1 cellular context compared by ENCODE assay signal in the genomic region with DNA sequence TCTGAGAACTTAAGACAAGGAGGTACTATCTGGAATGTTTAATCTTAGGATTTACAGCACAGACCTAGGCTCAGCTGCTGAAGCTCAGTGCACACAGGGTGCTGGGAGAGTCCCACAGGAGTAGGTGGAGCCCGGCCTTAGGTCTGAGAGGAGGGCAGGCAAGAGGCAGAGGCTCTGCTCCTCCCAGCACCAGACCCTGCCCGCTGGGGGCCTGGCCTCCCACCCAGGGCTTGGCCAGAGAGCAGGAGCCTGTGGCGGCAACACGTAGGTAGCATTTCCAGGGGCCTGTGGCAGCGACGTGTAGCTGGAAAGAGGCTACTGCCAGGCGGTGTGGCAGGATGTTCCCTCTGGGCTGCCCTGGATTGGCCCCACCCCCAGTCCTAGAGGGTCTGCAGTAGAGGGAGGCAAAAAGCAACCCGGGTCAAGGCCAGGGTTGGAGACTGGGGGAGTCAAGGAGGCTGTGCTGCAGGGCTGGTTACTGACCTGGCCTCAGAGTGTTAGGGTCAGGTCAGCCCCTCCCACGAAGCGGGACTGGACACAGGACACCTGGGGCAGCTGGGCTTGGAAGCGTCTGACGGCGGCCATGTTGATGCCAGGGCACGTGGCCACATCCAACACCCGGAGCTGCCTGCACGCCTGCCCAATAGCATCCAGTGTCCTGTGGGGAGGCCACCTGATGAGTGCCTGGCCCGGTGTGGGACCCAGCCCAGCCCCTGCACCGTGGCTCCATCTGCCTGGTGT.
A peak's percentile ranks its signal among the peaks of the same experiment; 100 is the strongest.
TF ChIP-seq lines count a peak whose summit lies in the region.

No MANE protein-coding gene starts in this region.

TF ChIP-seq in HepG2, 621 proteins besides CTCF, POLR2A, EP300 and RAD21 (continued from another document and continues in another):
- TF ChIP-seq, protein P1, sequence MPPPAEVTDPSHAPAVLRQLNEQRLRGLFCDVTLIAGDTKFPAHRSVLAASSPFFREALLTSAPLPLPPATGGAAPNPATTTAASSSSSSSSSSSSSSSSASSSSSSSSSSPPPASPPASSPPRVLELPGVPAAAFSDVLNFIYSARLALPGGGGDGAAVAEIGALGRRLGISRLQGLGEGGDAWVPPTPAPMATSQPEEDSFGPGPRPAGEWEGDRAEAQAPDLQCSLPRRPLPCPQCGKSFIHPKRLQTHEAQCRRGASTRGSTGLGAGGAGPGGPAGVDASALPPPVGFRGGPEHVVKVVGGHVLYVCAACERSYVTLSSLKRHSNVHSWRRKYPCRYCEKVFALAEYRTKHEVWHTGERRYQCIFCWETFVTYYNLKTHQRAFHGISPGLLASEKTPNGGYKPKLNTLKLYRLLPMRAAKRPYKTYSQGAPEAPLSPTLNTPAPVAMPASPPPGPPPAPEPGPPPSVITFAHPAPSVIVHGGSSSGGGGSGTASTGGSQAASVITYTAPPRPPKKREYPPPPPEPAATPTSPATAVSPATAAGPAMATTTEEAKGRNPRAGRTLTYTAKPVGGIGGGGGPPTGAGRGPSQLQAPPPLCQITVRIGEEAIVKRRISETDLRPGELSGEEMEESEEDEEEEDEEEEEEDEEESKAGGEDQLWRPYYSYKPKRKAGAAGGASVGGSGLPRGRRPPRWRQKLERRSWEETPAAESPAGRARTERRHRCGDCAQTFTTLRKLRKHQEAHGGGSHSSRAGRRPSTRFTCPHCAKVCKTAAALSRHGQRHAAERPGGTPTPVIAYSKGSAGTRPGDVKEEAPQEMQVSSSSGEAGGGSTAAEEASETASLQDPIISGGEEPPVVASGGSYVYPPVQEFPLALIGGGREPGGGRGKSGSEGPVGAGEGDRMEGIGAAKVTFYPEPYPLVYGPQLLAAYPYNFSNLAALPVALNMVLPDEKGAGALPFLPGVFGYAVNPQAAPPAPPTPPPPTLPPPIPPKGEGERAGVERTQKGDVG (CRISPR knock-in tag; IDR thresholded peaks at IDR 0.05; ENCODE audit: borderline replicate concordance), result peak; percentile 61; the same call in 1 of the 2 replicates
- TF ChIP-seq ZNF274 (CRISPR knock-in tag; IDR thresholded peaks at IDR 0.05), result 0 out of 2 replicates have a peak, but pooled peaks have one; percentile 14
- TF ChIP-seq, protein P2, sequence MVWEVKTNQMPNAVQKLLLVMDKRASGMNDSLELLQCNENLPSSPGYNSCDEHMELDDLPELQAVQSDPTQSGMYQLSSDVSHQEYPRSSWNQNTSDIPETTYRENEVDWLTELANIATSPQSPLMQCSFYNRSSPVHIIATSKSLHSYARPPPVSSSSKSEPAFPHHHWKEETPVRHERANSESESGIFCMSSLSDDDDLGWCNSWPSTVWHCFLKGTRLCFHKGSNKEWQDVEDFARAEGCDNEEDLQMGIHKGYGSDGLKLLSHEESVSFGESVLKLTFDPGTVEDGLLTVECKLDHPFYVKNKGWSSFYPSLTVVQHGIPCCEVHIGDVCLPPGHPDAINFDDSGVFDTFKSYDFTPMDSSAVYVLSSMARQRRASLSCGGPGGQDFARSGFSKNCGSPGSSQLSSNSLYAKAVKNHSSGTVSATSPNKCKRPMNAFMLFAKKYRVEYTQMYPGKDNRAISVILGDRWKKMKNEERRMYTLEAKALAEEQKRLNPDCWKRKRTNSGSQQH (CRISPR knock-in tag; IDR thresholded peaks at IDR 0.05; ENCODE audit: low read depth), result 0 out of 2 replicates have a peak, but pooled peaks have one; percentile 15
- peak; percentile 20 for TF ChIP-seq PTBP1 (IDR thresholded peaks at IDR 0.05; ENCODE audit: low read depth, low read length, poor library complexity, severe bottlenecking)
- peak; percentile 46 for TF ChIP-seq ZFY (CRISPR knock-in tag; IDR thresholded peaks at IDR 0.05)
- no peak; the same call in 1 of the 2 replicates for TF ChIP-seq ZBTB7B (CRISPR knock-in tag; IDR thresholded peaks at IDR 0.05)
- 0 out of 2 replicates have a peak, but pooled peaks have one; percentile 13 for TF ChIP-seq ZSCAN29 (CRISPR knock-in tag; conservative IDR thresholded peaks at IDR 0.05)
- TF ChIP-seq NFIB (CRISPR knock-in tag; IDR thresholded peaks at IDR 0.05; ENCODE audit: borderline replicate concordance), result 0 out of 2 replicates have a peak, but pooled peaks have one; percentile 56
- no peak for TF ChIP-seq SNAPC2 (CRISPR knock-in tag; IDR thresholded peaks at IDR 0.05)
- 0 out of 2 replicates have a peak, but pooled peaks have one; percentile 6 for TF ChIP-seq SSRP1 (CRISPR knock-in tag; IDR thresholded peaks at IDR 0.05)
- TF ChIP-seq, protein P3, sequence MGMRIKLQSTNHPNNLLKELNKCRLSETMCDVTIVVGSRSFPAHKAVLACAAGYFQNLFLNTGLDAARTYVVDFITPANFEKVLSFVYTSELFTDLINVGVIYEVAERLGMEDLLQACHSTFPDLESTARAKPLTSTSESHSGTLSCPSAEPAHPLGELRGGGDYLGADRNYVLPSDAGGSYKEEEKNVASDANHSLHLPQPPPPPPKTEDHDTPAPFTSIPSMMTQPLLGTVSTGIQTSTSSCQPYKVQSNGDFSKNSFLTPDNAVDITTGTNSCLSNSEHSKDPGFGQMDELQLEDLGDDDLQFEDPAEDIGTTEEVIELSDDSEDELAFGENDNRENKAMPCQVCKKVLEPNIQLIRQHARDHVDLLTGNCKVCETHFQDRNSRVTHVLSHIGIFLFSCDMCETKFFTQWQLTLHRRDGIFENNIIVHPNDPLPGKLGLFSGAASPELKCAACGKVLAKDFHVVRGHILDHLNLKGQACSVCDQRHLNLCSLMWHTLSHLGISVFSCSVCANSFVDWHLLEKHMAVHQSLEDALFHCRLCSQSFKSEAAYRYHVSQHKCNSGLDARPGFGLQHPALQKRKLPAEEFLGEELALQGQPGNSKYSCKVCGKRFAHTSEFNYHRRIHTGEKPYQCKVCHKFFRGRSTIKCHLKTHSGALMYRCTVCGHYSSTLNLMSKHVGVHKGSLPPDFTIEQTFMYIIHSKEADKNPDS (CRISPR knock-in tag; IDR thresholded peaks at IDR 0.05), result no peak
- TF ChIP-seq THRA (CRISPR knock-in tag; IDR thresholded peaks at IDR 0.05; ENCODE audit: borderline replicate concordance), result peak; percentile 38; the same call in 1 of the 2 replicates
- TF ChIP-seq, protein P4, sequence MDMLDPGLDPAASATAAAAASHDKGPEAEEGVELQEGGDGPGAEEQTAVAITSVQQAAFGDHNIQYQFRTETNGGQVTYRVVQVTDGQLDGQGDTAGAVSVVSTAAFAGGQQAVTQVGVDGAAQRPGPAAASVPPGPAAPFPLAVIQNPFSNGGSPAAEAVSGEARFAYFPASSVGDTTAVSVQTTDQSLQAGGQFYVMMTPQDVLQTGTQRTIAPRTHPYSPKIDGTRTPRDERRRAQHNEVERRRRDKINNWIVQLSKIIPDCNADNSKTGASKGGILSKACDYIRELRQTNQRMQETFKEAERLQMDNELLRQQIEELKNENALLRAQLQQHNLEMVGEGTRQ (IDR thresholded peaks at IDR 0.05; ENCODE audit: low read depth, low read length), result peak; percentile 12; the same call in 1 of the 2 replicates
- TF ChIP-seq, protein P4 (CRISPR knock-in tag; IDR thresholded peaks at IDR 0.05; ENCODE audit: borderline replicate concordance), result no peak; the same call in 1 of the 2 replicates
- 0 out of 2 replicates have a peak, but pooled peaks have one; percentile 17 for TF ChIP-seq ZIK1 (CRISPR knock-in tag; IDR thresholded peaks at IDR 0.05; ENCODE audit: borderline replicate concordance, low read depth)
- TF ChIP-seq HOXA7 (CRISPR knock-in tag; IDR thresholded peaks at IDR 0.05), result no peak
- TF ChIP-seq MYC (CRISPR knock-in tag; IDR thresholded peaks at IDR 0.05; ENCODE audit: borderline replicate concordance), result 0 out of 2 replicates have a peak, but pooled peaks have one; percentile 1
- no peak for TF ChIP-seq SOX13 (IDR thresholded peaks at IDR 0.05)
- peak in 1 of 2 experiments; percentile 5; a peak in 1 of 4 replicates for TF ChIP-seq SOX13 (CRISPR knock-in tag; conservative IDR thresholded peaks at IDR 0.05 in 1 of 2, IDR thresholded peaks at IDR 0.05 in 1 of 2)
- no peak for TF ChIP-seq GFI1 (CRISPR knock-in tag; IDR thresholded peaks at IDR 0.05; ENCODE audit: borderline replicate concordance)
- no peak for TF ChIP-seq CREM (IDR thresholded peaks at IDR 0.05)
- no peak for TF ChIP-seq CREM (CRISPR knock-in tag; IDR thresholded peaks at IDR 0.05)
- no peak for TF ChIP-seq NONO (IDR thresholded peaks at IDR 0.05)
- TF ChIP-seq NONO (CRISPR knock-in tag; conservative IDR thresholded peaks at IDR 0.05), result 0 out of 2 replicates have a peak, but pooled peaks have one; percentile 41
- TF ChIP-seq FOXC1 (CRISPR knock-in tag; IDR thresholded peaks at IDR 0.05; ENCODE audit: borderline replicate concordance), result 0 out of 2 replicates have a peak, but pooled peaks have one; percentile 17
- TF ChIP-seq NR2C2 (CRISPR knock-in tag; IDR thresholded peaks at IDR 0.05; ENCODE audit: borderline replicate concordance), result 0 out of 2 replicates have a peak, but pooled peaks have one; percentile 52
- 0 out of 2 replicates have a peak, but pooled peaks have one; percentile 41 for TF ChIP-seq RXRB (CRISPR knock-in tag; IDR thresholded peaks at IDR 0.05; ENCODE audit: borderline replicate concordance)
- no peak for TF ChIP-seq NKX3-1 (CRISPR knock-in tag; IDR thresholded peaks at IDR 0.05)
- peak; percentile 67; the same call in 1 of the 2 replicates for TF ChIP-seq AKAP8 (CRISPR knock-in tag; IDR thresholded peaks at IDR 0.05)
- TF ChIP-seq NFIC (IDR thresholded peaks at IDR 0.05; ENCODE audit: low read length), result no peak
- peak; percentile 38; the same call in 1 of the 2 replicates for TF ChIP-seq SP4 (CRISPR knock-in tag; IDR thresholded peaks at IDR 0.05)
- 0 out of 2 replicates have a peak, but pooled peaks have one; percentile 14 for TF ChIP-seq ERF (CRISPR knock-in tag; IDR thresholded peaks at IDR 0.05)
- TF ChIP-seq, protein P5, sequence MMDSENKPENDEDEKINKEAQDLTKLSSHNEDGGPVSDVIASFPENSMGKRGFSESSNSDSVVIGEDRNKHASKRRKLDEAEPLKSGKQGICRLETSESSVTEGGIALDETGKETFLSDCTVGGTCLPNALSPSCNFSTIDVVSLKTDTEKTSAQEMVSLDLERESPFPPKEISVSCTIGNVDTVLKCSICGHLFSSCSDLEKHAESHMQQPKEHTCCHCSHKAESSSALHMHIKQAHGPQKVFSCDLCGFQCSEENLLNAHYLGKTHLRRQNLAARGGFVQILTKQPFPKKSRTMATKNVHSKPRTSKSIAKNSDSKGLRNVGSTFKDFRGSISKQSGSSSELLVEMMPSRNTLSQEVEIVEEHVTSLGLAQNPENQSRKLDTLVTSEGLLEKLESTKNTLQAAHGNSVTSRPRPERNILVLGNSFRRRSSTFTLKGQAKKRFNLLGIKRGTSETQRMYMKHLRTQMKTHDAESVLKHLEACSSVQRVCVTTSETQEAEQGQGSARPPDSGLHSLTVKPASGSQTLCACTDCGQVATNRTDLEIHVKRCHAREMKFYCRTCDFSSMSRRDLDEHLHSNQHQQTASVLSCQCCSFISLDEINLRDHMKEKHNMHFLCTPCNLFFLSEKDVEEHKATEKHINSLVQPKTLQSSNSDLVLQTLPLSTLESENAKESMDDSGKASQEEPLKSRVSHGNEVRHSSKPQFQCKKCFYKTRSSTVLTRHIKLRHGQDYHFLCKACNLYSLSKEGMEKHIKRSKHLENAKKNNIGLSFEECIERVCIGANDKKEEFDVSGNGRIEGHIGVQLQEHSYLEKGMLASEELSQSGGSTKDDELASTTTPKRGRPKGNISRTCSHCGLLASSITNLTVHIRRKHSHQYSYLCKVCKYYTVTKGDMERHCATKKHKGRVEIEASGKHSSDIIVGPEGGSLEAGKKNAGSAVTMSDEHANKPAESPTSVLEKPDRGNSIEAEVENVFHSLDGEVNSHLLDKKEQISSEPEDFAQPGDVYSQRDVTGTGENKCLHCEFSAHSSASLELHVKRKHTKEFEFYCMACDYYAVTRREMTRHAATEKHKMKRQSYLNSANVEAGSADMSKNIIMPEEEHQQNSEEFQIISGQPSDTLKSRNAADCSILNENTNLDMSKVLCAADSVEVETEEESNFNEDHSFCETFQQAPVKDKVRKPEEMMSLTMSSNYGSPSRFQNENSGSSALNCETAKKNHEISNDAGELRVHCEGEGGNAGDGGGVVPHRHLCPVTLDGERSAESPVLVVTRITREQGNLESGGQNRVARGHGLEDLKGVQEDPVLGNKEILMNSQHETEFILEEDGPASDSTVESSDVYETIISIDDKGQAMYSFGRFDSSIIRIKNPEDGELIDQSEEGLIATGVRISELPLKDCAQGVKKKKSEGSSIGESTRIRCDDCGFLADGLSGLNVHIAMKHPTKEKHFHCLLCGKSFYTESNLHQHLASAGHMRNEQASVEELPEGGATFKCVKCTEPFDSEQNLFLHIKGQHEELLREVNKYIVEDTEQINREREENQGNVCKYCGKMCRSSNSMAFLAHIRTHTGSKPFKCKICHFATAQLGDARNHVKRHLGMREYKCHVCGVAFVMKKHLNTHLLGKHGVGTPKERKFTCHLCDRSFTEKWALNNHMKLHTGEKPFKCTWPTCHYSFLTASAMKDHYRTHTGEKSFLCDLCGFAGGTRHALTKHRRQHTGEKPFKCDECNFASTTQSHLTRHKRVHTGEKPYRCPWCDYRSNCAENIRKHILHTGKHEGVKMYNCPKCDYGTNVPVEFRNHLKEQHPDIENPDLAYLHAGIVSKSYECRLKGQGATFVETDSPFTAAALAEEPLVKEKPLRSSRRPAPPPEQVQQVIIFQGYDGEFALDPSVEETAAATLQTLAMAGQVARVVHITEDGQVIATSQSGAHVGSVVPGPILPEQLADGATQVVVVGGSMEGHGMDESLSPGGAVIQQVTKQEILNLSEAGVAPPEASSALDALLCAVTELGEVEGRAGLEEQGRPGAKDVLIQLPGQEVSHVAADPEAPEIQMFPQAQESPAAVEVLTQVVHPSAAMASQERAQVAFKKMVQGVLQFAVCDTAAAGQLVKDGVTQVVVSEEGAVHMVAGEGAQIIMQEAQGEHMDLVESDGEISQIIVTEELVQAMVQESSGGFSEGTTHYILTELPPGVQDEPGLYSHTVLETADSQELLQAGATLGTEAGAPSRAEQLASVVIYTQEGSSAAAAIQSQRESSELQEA (CRISPR knock-in tag; IDR thresholded peaks at IDR 0.05; ENCODE audit: not compliant biosample characterization), result peak; percentile 81
- TF ChIP-seq REPIN1 (CRISPR knock-in tag; IDR thresholded peaks at IDR 0.05; ENCODE audit: borderline replicate concordance, low read depth), result 0 out of 2 replicates have a peak, but pooled peaks have one; percentile 29
- TF ChIP-seq YY1 (IDR thresholded peaks at IDR 0.05; ENCODE audit: insufficient read depth, insufficient replicate concordance, low read depth, low read length), result peak; percentile 77
- TF ChIP-seq ZMYM2 (CRISPR knock-in tag; IDR thresholded peaks at IDR 0.05), result 0 out of 2 replicates have a peak, but pooled peaks have one; percentile 49
- no peak for TF ChIP-seq IRX3 (CRISPR knock-in tag; IDR thresholded peaks at IDR 0.05; ENCODE audit: borderline replicate concordance, low read depth)
- TF ChIP-seq KMT2B (CRISPR knock-in tag; IDR thresholded peaks at IDR 0.05), result 0 out of 2 replicates have a peak, but pooled peaks have one; percentile 21
